In genomic region chr3:185645596-185646381, GRCh38 we compare ENCODE assay signal across 15 cellular contexts. TPM values are rescaled to one million over a fixed set of nuclear protein-coding genes. Genes with fewer than 3 reads are reported as not detected.
DNase-seq lines count a peak whose midpoint lies in the region; ATAC-seq, FAIRE-seq and TF ChIP-seq lines count a peak whose summit lies in the region.
"Had no signal": no experiment of that assay in that cellular context is flagged by ENCODE, and none has a peak within 500 bp of the region (broad histone marks: within the 10 kb centered on the region; RNA-seq: fewer than 3 reads in every experiment).

No MANE protein-coding gene starts in this region.

- H3K27me3 Mint-ChIP-seq in WTC11 (ENCODE audit: low read depth): no peaks in the 10 kb centered on the region; the same call in 1 of the 2 replicates

- CTCF ChIA-PET in WTC11 (lab: Charles Lee): interaction anchor here (0.9 to 5.0 kb wide), 3 partner anchors 14 to 70 kb away, joined by 3 to 40 read pairs (median 4); no protein-coding TSS in a partner anchor

- peaks cover 54% of the 10 kb centered on the region for H3K36me3 Mint-ChIP-seq in WTC11
- H3K36me3 Mint-ChIP-seq: T-cell had no signal

- peak overlapping the region; percentile 90 for H3K27ac Mint-ChIP-seq in WTC11
- H3K27ac Mint-ChIP-seq: T-cell had no signal

- H3K9me3 Mint-ChIP-seq in WTC11: no peaks in the 10 kb centered on the region
- H3K9me3 Mint-ChIP-seq: T-cell had no signal

- peak; percentile 60 for ATAC-seq in WTC11
- peak; percentile 41 for ATAC-seq in left colon
- no peak for ATAC-seq in HG02678 (IDR thresholded peaks at IDR 0.05; ENCODE audit: unreplicated experiment)
- ATAC-seq: T-cell had no signal

- TF ChIP-seq CTCF in BE2C (IDR thresholded peaks at IDR 0.05; ENCODE audit: low read depth, low read length): no peak
- no peak for TF ChIP-seq CTCF in WTC11 (IDR thresholded peaks at IDR 0.05)

- FAIRE-seq in HTR-8/SVneo (lab: Jason Lieb, UNC): no peak
- FAIRE-seq: GM18507 had no signal

- H3K4me1 ChIP-seq in BE2C: no peaks in the 10 kb centered on the region
- H3K4me1 ChIP-seq: parathyroid adenoma had no signal

- peaks cover 34% of the 10 kb centered on the region for H3K4me1 Mint-ChIP-seq in WTC11
- H3K4me1 Mint-ChIP-seq: T-cell had no signal

- no peak overlapping the region for H3K4me3 Mint-ChIP-seq in WTC11
- H3K4me3 Mint-ChIP-seq: T-cell had no signal

- no peaks in the 10 kb centered on the region for H3K9me3 ChIP-seq in BE2C
- no peaks in the 10 kb centered on the region for H3K9me3 ChIP-seq in MG63

- DNase-seq in BE2C: peak; percentile 44
- peak; percentile 59 for DNase-seq in NCI-H1105 (lab: John Stamatoyannopoulos, UW)
- peak; percentile 43 for DNase-seq in WTC11 (ENCODE audit: low spot score)
- no peak for DNase-seq in left colon
- DNase-seq in DMS114 treated with DMSO at 0.1 percent for 48 hours (lab: John Stamatoyannopoulos, UW; ENCODE audit: unreplicated experiment): no peak
- DNase-seq in MG63: no peak
- no peak for DNase-seq in HTR-8/SVneo (ENCODE audit: insufficient read length, low spot score)
- DNase-seq: AML-193; GDM1; stimulated activated naive CD4-positive, alpha-beta T cell treated with Interleukin-2 at 50 U/mL for 16 hours; T-cell had no signal

- H3K27me3 ChIP-seq in BE2C: peaks cover 7% of the 10 kb centered on the region; the same call in 1 of the 2 replicates
- no peaks in the 10 kb centered on the region for H3K27me3 ChIP-seq in MG63

- H3K36me3 ChIP-seq in BE2C: no peaks in the 10 kb centered on the region
- H3K36me3 ChIP-seq in MG63: peaks cover 58% of the 10 kb centered on the region

- intact Hi-C loops in left colon (cut with DNase I, micrococcal nuclease): no loop called here

- H3K4me3 ChIP-seq in BE2C (ENCODE audit: low read depth, low read length): peak overlapping the region; percentile 10
- no peak overlapping the region for H3K4me3 ChIP-seq in MG63
- H3K4me3 ChIP-seq: coronary artery had no signal

- POLR2A ChIA-PET in WTC11 (lab: Charles Lee): no interaction called here

TF ChIP-seq in WTC11, 78 proteins besides CTCF, POLR2A, EP300 and RAD21 (continues in another document):
- TF ChIP-seq AFF4 (CRISPR knock-in tag; IDR thresholded peaks at IDR 0.05; ENCODE audit: borderline replicate concordance): no peak
- no peak for TF ChIP-seq JUN (CRISPR knock-in tag; IDR thresholded peaks at IDR 0.05)
- TF ChIP-seq KAT7 (CRISPR knock-in tag; IDR thresholded peaks at IDR 0.05; ENCODE audit: borderline replicate concordance): no peak
- TF ChIP-seq FOXP4 (CRISPR knock-in tag; IDR thresholded peaks at IDR 0.05): no peak
- TF ChIP-seq MXD4 (CRISPR knock-in tag; IDR thresholded peaks at IDR 0.05; ENCODE audit: borderline replicate concordance): no peak
- no peak for TF ChIP-seq ARID4B (CRISPR knock-in tag; IDR thresholded peaks at IDR 0.05; ENCODE audit: borderline replicate concordance)
- TF ChIP-seq FOXJ3 (CRISPR knock-in tag; IDR thresholded peaks at IDR 0.05; ENCODE audit: borderline replicate concordance): no peak
- no peak for TF ChIP-seq ZNF138 (CRISPR knock-in tag; conservative IDR thresholded peaks at IDR 0.05)
- TF ChIP-seq SP1 (CRISPR knock-in tag; conservative IDR thresholded peaks at IDR 0.05): no peak

RNA-seq across cellular contexts. Expression of gene SENP2, which starts 59.7 kb away (rescaled TPM):
- 21.2 TPM for polyA plus RNA-seq in BE2C (2012; ENCODE audit: insufficient read depth, insufficient read length, low read depth)
- total RNA-seq in WTC11 (2021): 55.0 to 57.2 TPM (median 56.9 TPM) in 3 replicates
- 10 to 100 TPM; 28.7 to 36.5 TPM for total RNA-seq in left colon
- 30.5 and 103 TPM in 2 replicates for total RNA-seq in MG63 (2014; rRNA removed; shearing (Covaris generic); ENCODE audit: low replicate concordance)

Comparison
In these comparisons a context has a peak if more than half of its experiments do, and no peak if none do; other contexts are left out.
1. DNase-seq: peak in BE2C (single experiment), NCI-H1105 (single experiment) and WTC11 (single experiment); none in left colon (0 of 2), DMS114 treated with DMSO at 0.1 percent for 48 hours (single experiment), MG63 (single experiment) and HTR-8/SVneo (single experiment).